Comparison of ENCODE assay signal across 1 cellular context in the genomic region with DNA sequence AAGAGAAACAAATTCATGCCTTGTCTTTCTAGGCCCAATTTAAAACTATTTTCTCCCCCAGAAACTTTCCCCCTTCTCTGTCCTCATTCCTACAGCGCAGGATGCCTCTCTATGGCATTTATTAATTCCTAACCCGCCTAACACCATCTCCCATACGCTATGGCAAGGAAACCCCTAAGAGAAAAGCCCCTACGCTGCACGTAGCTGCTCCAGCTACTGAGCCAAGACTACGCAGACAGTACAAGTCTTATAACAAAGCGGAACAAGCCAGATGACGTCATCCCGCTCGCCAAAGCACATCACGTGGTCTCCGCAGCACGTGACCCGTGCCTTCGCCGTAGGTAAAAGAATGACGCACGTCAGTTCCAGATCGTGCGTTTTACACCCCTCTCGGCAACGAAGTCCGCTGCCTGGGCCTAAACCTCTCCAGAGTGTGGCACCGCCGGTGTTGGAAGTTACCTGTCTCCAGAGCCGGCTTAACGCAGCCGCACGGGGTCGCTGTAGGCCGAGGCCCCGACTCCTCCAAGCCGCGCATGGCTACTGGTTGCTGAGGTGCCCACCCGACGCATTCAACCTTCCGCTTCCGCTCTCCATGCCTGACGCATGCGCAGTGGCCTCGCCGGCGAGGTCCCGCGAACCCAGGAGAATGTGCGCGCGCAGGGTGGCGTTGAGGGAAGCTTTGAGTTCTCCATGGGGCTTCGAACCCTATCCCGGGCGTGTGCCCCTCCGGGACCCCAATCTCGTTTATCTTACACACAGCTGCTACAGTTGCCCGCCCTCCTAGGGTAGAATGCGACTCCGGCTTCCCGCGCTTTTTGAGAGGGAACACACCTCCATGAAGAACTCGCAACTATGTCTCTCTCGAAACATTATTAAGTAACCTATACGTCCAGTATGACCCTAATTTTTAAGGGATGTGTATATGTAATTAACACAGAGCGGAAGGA.
TF ChIP-seq lines count a peak whose summit lies in the region.

A gene with protein sequence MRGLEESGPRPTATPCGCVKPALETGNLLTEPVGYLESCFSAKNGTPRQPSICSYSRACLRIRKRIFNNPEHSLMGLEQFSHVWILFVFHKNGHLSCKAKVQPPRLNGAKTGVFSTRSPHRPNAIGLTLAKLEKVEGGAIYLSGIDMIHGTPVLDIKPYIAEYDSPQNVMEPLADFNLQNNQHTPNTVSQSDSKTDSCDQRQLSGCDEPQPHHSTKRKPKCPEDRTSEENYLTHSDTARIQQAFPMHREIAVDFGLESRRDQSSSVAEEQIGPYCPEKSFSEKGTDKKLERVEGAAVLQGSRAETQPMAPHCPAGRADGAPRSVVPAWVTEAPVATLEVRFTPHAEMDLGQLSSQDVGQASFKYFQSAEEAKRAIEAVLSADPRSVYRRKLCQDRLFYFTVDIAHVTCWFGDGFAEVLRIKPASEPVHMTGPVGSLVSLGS (minus strand): TSS at position 542 of the 947 bp plus-strand sequence. CDS start 7 bp downstream, at position 535.

TF ChIP-seq in HCT116, 20 proteins besides CTCF, POLR2A, EP300 and RAD21 (continued from another document):
- TF ChIP-seq, protein P1, sequence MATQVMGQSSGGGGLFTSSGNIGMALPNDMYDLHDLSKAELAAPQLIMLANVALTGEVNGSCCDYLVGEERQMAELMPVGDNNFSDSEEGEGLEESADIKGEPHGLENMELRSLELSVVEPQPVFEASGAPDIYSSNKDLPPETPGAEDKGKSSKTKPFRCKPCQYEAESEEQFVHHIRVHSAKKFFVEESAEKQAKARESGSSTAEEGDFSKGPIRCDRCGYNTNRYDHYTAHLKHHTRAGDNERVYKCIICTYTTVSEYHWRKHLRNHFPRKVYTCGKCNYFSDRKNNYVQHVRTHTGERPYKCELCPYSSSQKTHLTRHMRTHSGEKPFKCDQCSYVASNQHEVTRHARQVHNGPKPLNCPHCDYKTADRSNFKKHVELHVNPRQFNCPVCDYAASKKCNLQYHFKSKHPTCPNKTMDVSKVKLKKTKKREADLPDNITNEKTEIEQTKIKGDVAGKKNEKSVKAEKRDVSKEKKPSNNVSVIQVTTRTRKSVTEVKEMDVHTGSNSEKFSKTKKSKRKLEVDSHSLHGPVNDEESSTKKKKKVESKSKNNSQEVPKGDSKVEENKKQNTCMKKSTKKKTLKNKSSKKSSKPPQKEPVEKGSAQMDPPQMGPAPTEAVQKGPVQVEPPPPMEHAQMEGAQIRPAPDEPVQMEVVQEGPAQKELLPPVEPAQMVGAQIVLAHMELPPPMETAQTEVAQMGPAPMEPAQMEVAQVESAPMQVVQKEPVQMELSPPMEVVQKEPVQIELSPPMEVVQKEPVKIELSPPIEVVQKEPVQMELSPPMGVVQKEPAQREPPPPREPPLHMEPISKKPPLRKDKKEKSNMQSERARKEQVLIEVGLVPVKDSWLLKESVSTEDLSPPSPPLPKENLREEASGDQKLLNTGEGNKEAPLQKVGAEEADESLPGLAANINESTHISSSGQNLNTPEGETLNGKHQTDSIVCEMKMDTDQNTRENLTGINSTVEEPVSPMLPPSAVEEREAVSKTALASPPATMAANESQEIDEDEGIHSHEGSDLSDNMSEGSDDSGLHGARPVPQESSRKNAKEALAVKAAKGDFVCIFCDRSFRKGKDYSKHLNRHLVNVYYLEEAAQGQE (IDR thresholded peaks at IDR 0.05; ENCODE audit: low read depth) = no peak
- TF ChIP-seq JUND (IDR thresholded peaks at IDR 0.05) (peak; percentile 95), CBX3 (IDR thresholded peaks at IDR 0.05; ENCODE audit: low read depth) (peak; percentile 83), CEBPB (IDR thresholded peaks at IDR 0.05; ENCODE audit: low read depth) (no peak; the same call in 1 of the 2 replicates), SRF (IDR thresholded peaks at IDR 0.05; ENCODE audit: low read depth) (peak; percentile 38; the same call in 1 of the 2 replicates), EZH2phosphoT487 (IDR thresholded peaks at IDR 0.05; ENCODE audit: borderline replicate concordance) (no peak), POLR2AphosphoS5 (IDR thresholded peaks at IDR 0.05; ENCODE audit: low read depth, low read length) (peak; percentile 88)
- TF ChIP-seq, protein P2, sequence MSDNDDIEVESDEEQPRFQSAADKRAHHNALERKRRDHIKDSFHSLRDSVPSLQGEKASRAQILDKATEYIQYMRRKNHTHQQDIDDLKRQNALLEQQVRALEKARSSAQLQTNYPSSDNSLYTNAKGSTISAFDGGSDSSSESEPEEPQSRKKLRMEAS (IDR thresholded peaks at IDR 0.05) = peak; percentile 98
- TF ChIP-seq, protein P3, sequence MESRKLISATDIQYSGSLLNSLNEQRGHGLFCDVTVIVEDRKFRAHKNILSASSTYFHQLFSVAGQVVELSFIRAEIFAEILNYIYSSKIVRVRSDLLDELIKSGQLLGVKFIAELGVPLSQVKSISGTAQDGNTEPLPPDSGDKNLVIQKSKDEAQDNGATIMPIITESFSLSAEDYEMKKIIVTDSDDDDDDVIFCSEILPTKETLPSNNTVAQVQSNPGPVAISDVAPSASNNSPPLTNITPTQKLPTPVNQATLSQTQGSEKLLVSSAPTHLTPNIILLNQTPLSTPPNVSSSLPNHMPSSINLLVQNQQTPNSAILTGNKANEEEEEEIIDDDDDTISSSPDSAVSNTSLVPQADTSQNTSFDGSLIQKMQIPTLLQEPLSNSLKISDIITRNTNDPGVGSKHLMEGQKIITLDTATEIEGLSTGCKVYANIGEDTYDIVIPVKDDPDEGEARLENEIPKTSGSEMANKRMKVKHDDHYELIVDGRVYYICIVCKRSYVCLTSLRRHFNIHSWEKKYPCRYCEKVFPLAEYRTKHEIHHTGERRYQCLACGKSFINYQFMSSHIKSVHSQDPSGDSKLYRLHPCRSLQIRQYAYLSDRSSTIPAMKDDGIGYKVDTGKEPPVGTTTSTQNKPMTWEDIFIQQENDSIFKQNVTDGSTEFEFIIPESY (IDR thresholded peaks at IDR 0.05; ENCODE audit: extremely low read depth, insufficient replicate concordance, low read length) = no peak
